Comparison of ENCODE assay signal across 8 cellular contexts in genomic region chr2:118013724-118014491, GRCh38. TPM values are rescaled to one million over a fixed set of nuclear protein-coding genes. Genes with fewer than 3 reads are reported as not detected.
A peak's percentile ranks its signal among the peaks of the same experiment; 100 is the strongest.
DNase-seq lines count a peak whose midpoint lies in the region; ATAC-seq and TF ChIP-seq lines count a peak whose summit lies in the region.

TSS of gene CCDC93 (minus strand) at chr2:118014070. CDS start at chr2:118013995, 75 bp downstream.

- peak within 1 kb of the TSS; percentile 98 for H3K4me2 ChIP-seq in trophoblast cell (ENCODE audit: low read length)

- H2BK12ac ChIP-seq in trophoblast cell (ENCODE audit: low read length): no peak within 1 kb of the TSS

- no peaks in the 10 kb centered on the region for H3K27me3 Mint-ChIP-seq in activated naive CD8-positive, alpha-beta T cell treated with anti-CD3 and anti-CD28 coated beads, Interleukin-2, amount 50 U/mL, for 24 hours

- peak within 1 kb of the TSS; percentile 69 for H3K14ac ChIP-seq in trophoblast cell (ENCODE audit: low read length)

- peaks cover 30% of the 10 kb centered on the region for H3K27me3 ChIP-seq in cardiac muscle cell
- H3K27me3 ChIP-seq in trophoblast cell (ENCODE audit: insufficient read depth, low read length): no peaks in the 10 kb centered on the region
- H3K27me3 ChIP-seq in tibial nerve: no peaks in the 10 kb centered on the region

- H4K91ac ChIP-seq in trophoblast cell (ENCODE audit: low read depth, low read length): peak within 1 kb of the TSS; percentile 64

- peak within 1 kb of the TSS; percentile 91 for H3K4me3 ChIP-seq in GM12865 (ENCODE audit: low read depth, low read length)
- H3K4me3 ChIP-seq in cardiac muscle cell: peak within 1 kb of the TSS; percentile 87
- H3K4me3 ChIP-seq in trophoblast cell (ENCODE audit: low read depth, low read length): peak within 1 kb of the TSS; percentile 90
- peak within 1 kb of the TSS; percentile 74 to 95 (median 84) for H3K4me3 ChIP-seq in tibial nerve

- H2AK5ac ChIP-seq in trophoblast cell (ENCODE audit: low read length): no peak within 1 kb of the TSS

- no peak within 1 kb of the TSS for H3K23ac ChIP-seq in trophoblast cell (ENCODE audit: low read length)

- peak; percentile 24 to 80 for TF ChIP-seq POLR2A in tibial nerve (IDR thresholded peaks at IDR 0.05)

- H3K36me3 ChIP-seq in cardiac muscle cell (no peaks in the 10 kb centered on the region), trophoblast cell (ENCODE audit: control insufficient read depth in 1 of 2, insufficient read depth in 2 of 2, low read length in 2 of 2) (no peaks in the 10 kb centered on the region), tibial nerve (peaks cover 0 to under 1% (median 0%) of the 10 kb centered on the region in 3 donors)

- ATAC-seq in HG02642 (IDR thresholded peaks at IDR 0.05; ENCODE audit: poor library complexity, unreplicated experiment): peak; percentile 93
- ATAC-seq in activated naive CD8-positive, alpha-beta T cell treated with anti-CD3 and anti-CD28 coated beads, Interleukin-2, amount 50 U/mL, for 24 hours: peak; percentile 86

- H3K18ac ChIP-seq in trophoblast cell (ENCODE audit: low read length): peak within 1 kb of the TSS; percentile 70

- peak within 1 kb of the TSS; percentile 54 for H3K27ac ChIP-seq in cardiac muscle cell
- H3K27ac ChIP-seq in trophoblast cell (ENCODE audit: low read depth, low read length): peak within 1 kb of the TSS; percentile 58
- H3K27ac ChIP-seq in tibial nerve: peak within 1 kb of the TSS; percentile 67 to 88 (median 83)

- peak within 1 kb of the TSS; percentile 55 for H2BK120ac ChIP-seq in trophoblast cell (ENCODE audit: insufficient read depth, low read length, poor library complexity)

- peak within 1 kb of the TSS; percentile 68 for H3K27ac Mint-ChIP-seq in activated naive CD8-positive, alpha-beta T cell treated with anti-CD3 and anti-CD28 coated beads, Interleukin-2, amount 50 U/mL, for 24 hours

- H3K4ac ChIP-seq in trophoblast cell (ENCODE audit: low read depth, low read length): peak within 1 kb of the TSS; percentile 38

- peak within 1 kb of the TSS; percentile 90 for H3K4me3 Mint-ChIP-seq in activated naive CD8-positive, alpha-beta T cell treated with anti-CD3 and anti-CD28 coated beads, Interleukin-2, amount 50 U/mL, for 24 hours

- no CpG with 5 or more reads among the region's 71 CpGs for WGBS in trophoblast cell (ENCODE audit: extremely low coverage, insufficient coverage, insufficient read length)
- 0 to 1% methylated on average over 13 to 15 of the region's 71 CpGs for WGBS in tibial nerve, 2 donors

- H2AFZ ChIP-seq in trophoblast cell (ENCODE audit: insufficient read depth, low read length, poor library complexity): peak within 1 kb of the TSS; percentile 96

- peak within 1 kb of the TSS; percentile 87 for H3K9ac ChIP-seq in trophoblast cell (ENCODE audit: low read length)

- TF ChIP-seq CTCF in GM12865 (IDR thresholded peaks at IDR 0.05; ENCODE audit: insufficient read depth, low read depth, low read length, missing control alignments) (no peak), cardiac muscle cell (IDR thresholded peaks at IDR 0.05; ENCODE audit: low read depth, low read length) (no peak), tibial nerve (IDR thresholded peaks at IDR 0.05) (peak in 1 of 5 experiments; percentile 47)

- peak in 1 of 2 donors; percentile 70 for TF ChIP-seq EP300 in tibial nerve (IDR thresholded peaks at IDR 0.05)

- H3K79me2 ChIP-seq in trophoblast cell (ENCODE audit: control insufficient read depth, insufficient read depth, low read length, poor library complexity): peaks cover 10% of the 10 kb centered on the region

- no peak within 1 kb of the TSS for H2BK5ac ChIP-seq in trophoblast cell (ENCODE audit: low read depth, low read length, poor library complexity)

- no peaks in the 10 kb centered on the region for H3K9me3 Mint-ChIP-seq in activated naive CD8-positive, alpha-beta T cell treated with anti-CD3 and anti-CD28 coated beads, Interleukin-2, amount 50 U/mL, for 24 hours

- H3K4me1 ChIP-seq in cardiac muscle cell (ENCODE audit: low read depth) (no peaks in the 10 kb centered on the region), trophoblast cell (ENCODE audit: control insufficient read depth in 1 of 2, insufficient read depth in 2 of 2, low read length in 2 of 2) (peaks cover 0 to 4% of the 10 kb centered on the region in 2 experiments), tibial nerve (peaks cover 0 to 33% (median 19%) of the 10 kb centered on the region in 4 donors)

- H3K4me1 Mint-ChIP-seq in activated naive CD8-positive, alpha-beta T cell treated with anti-CD3 and anti-CD28 coated beads, Interleukin-2, amount 50 U/mL, for 24 hours: peaks cover 38% of the 10 kb centered on the region

- peak within 1 kb of the TSS; percentile 66 for H4K12ac ChIP-seq in trophoblast cell (ENCODE audit: low read depth, low read length)

- peak; percentile 93 for DNase-seq in GM12865 (ENCODE audit: low read depth)
- DNase-seq in NCI-H1105 (lab: John Stamatoyannopoulos, UW): peak; percentile 45
- peak; percentile 80 for DNase-seq in SW480 (ENCODE audit: low spot score)
- peak; percentile 86 for DNase-seq in activated naive CD8-positive, alpha-beta T cell treated with anti-CD3 and anti-CD28 coated beads, Interleukin-2, amount 50 U/mL, for 24 hours
- peak; percentile 87 to 88 for DNase-seq in cardiac muscle cell (ENCODE audit: low read depth in 1 of 2, low spot score in 1 of 2)
- DNase-seq in trophoblast cell: peak; percentile 87 to 92
- DNase-seq in tibial nerve (ENCODE audit: low spot score in 2 of 2): peak; percentile 43 to 44

- H3K9me3 ChIP-seq in cardiac muscle cell (ENCODE audit: low read depth): no peaks in the 10 kb centered on the region
- H3K9me3 ChIP-seq in trophoblast cell (ENCODE audit: insufficient read depth, low read depth, low read length): no peaks in the 10 kb centered on the region
- H3K9me3 ChIP-seq in tibial nerve: no peaks in the 10 kb centered on the region

- H3K79me1 ChIP-seq in trophoblast cell (ENCODE audit: low read length): peaks cover 7% of the 10 kb centered on the region

- peaks cover 6% of the 10 kb centered on the region for H3K36me3 Mint-ChIP-seq in activated naive CD8-positive, alpha-beta T cell treated with anti-CD3 and anti-CD28 coated beads, Interleukin-2, amount 50 U/mL, for 24 hours (ENCODE audit: low read depth)

- peak within 1 kb of the TSS; percentile 87 for H4K8ac ChIP-seq in trophoblast cell (ENCODE audit: low read depth, low read length)

RNA-seq across cellular contexts. Expression of gene CCDC93, which starts in this region (rescaled TPM):
- total RNA-seq in cardiac muscle cell (18.0 and 20.8 TPM in 2 replicates), tibial nerve (10 to 100 TPM; 17.3 to 30.3 (median 23.6) TPM)
- polyA plus RNA-seq in cardiac muscle cell: 16.9 and 17.0 TPM in 2 replicates
- 28.6 and 28.8 TPM in 2 replicates for polyA plus RNA-seq in trophoblast cell (2013)

Comparison
In these comparisons a context has a peak if more than half of its experiments do, and no peak if none do; other contexts are left out.
1. Peak in every context shown above with its lines: DNase-seq, ATAC-seq, H3K4me3 ChIP-seq and H3K27ac ChIP-seq.